ENCODE assay signal across 10 cellular contexts in genomic region chr19:3162418-3163229, GRCh38. TPM values are rescaled to one million over a fixed set of nuclear protein-coding genes. Genes with fewer than 3 reads are reported as not detected.
DNase-seq lines count a peak whose midpoint lies in the region; ATAC-seq and TF ChIP-seq lines count a peak whose summit lies in the region.
"Had no signal": no experiment of that assay in that cellular context is flagged by ENCODE, and none has a peak within 500 bp of the region (broad histone marks: within the 10 kb centered on the region; RNA-seq: fewer than 3 reads in every experiment).

No MANE protein-coding gene starts in this region.

- 65 to 72% methylated on average over 22 to 26 of the region's 38 CpGs for WGBS in thyroid gland, 2 donors

- H3K27me3 ChIP-seq in BE2C (no peaks in the 10 kb centered on the region), DND-41 (ENCODE audit: insufficient read depth, low read length, poor library complexity) (no peaks in the 10 kb centered on the region), thyroid gland (no peaks in the 10 kb centered on the region)

- no peak for TF ChIP-seq POLR2A in thyroid gland (IDR thresholded peaks at IDR 0.05)

- H3K36me3 ChIP-seq in BE2C (no peaks in the 10 kb centered on the region), DND-41 (ENCODE audit: insufficient read depth, low read length) (peaks cover 83% of the 10 kb centered on the region), thyroid gland (no peaks in the 10 kb centered on the region)
- H3K36me3 ChIP-seq: HAP-1 had no signal

- peaks cover 51% of the 10 kb centered on the region for H3K79me2 ChIP-seq in DND-41 (ENCODE audit: insufficient read depth, low read length)

- H3K4me1 ChIP-seq in BE2C (no peaks in the 10 kb centered on the region), DND-41 (ENCODE audit: insufficient read depth, low read length) (no peaks in the 10 kb centered on the region; the same call in 1 of the 2 replicates), thyroid gland (peaks cover 0 to 12% of the 10 kb centered on the region in 2 donors)

- no peak overlapping the region for H2AFZ ChIP-seq in DND-41 (ENCODE audit: low read depth, low read length)

- peak overlapping the region; percentile 15; the same call in 1 of the 2 replicates for H3K27ac ChIP-seq in DND-41 (ENCODE audit: low read length)
- no peak overlapping the region for H3K27ac ChIP-seq in thyroid gland

- DNase-seq in BE2C = peak; percentile 58
- peak; percentile 58 for DNase-seq in DND-41
- DNase-seq in RPMI7951 (ENCODE audit: low read depth) = peak; percentile 81
- DNase-seq in fibroblast of mammary gland (ENCODE audit: low read depth) = peak; percentile 42
- no peak for DNase-seq in thyroid gland
- no peak for DNase-seq in stimulated activated naive CD4-positive, alpha-beta T cell treated with Interleukin-2 at 50 U/mL for 16 hours (lab: John Stamatoyannopoulos, UW)
- DNase-seq in sciatic nerve (ENCODE audit: low spot score) = no peak

- H3K4me2 ChIP-seq in DND-41 (ENCODE audit: insufficient read depth, low read length) = no peak overlapping the region

- H3K9me3 ChIP-seq in BE2C = no peaks in the 10 kb centered on the region
- H3K9me3 ChIP-seq in DND-41 (ENCODE audit: insufficient read depth, low read length, severe bottlenecking) = no peaks in the 10 kb centered on the region
- H3K9me3 ChIP-seq in thyroid gland = no peaks in the 10 kb centered on the region
- H3K9me3 ChIP-seq: HAP-1 had no signal

- TF ChIP-seq CTCF in BE2C (IDR thresholded peaks at IDR 0.05; ENCODE audit: low read depth, low read length) = no peak
- no peak for TF ChIP-seq CTCF in DND-41 (IDR thresholded peaks at IDR 0.05; ENCODE audit: borderline replicate concordance, extremely low read depth, low read length, poor library complexity, severe bottlenecking)
- no peak for TF ChIP-seq CTCF in fibroblast of mammary gland (conservative IDR thresholded peaks at IDR 0.05; ENCODE audit: control insufficient read depth, insufficient read depth, low read depth, low read length)
- TF ChIP-seq CTCF in thyroid gland (IDR thresholded peaks at IDR 0.05) = no peak

- intact Hi-C loops in thyroid gland (cut with DNase I) (loop anchor here (5.0 to 10.0 kb wide), 4 partner anchors 35 to 275 kb away; no protein-coding TSS in a partner anchor), sciatic nerve (cut with DNase I) (loop anchor here (5.0 kb wide), 1 partner anchor 205 kb away; no protein-coding TSS in a partner anchor)

- H4K20me1 ChIP-seq in DND-41 (ENCODE audit: insufficient read depth, low read length) = peaks cover 16% of the 10 kb centered on the region; the same call in 1 of the 2 replicates

- ATAC-seq in DND-41 (ENCODE audit: insufficient read depth, low read depth) (peak; percentile 47; the same call in 2 of the 3 replicates), sciatic nerve (no peak), HG03097 (IDR thresholded peaks at IDR 0.05; ENCODE audit: low FRiP score, unreplicated experiment) (no peak)

- H3K9ac ChIP-seq in DND-41 (ENCODE audit: low read depth, low read length) = no peak overlapping the region

- H3K4me3 ChIP-seq in BE2C (ENCODE audit: low read depth, low read length) = no peak overlapping the region
- no peak overlapping the region for H3K4me3 ChIP-seq in DND-41 (ENCODE audit: low read depth in 1 of 2, low read length in 2 of 2)
- no peak overlapping the region for H3K4me3 ChIP-seq in fibroblast of mammary gland (ENCODE audit: control insufficient read depth, low read depth, low read length)
- H3K4me3 ChIP-seq in thyroid gland (replicated peaks in 1 of 3) = no peak overlapping the region
- H3K4me3 ChIP-seq: HAP-1 had no signal

RNA-seq across cellular contexts. Expression of gene S1PR4, which starts 15.9 kb away (rescaled TPM):
- not detected for polyA plus RNA-seq in BE2C (2012; ENCODE audit: insufficient read depth, insufficient read length, low read depth)
- total RNA-seq in RPMI7951 (2014; rRNA removed; shearing (Covaris generic)) = not detected in 2 replicates
- total RNA-seq in thyroid gland (1 to 10 TPM; 2.1 to 5.4 (median 3.4) TPM), sciatic nerve (3.1 TPM)
- total RNA-seq: astrocyte had no signal

RNA-seq across cellular contexts. Expression of gene NCLN, which starts 23.1 kb away (rescaled TPM):
- polyA plus RNA-seq in BE2C (2012; ENCODE audit: insufficient read depth, insufficient read length, low read depth) = 139 TPM
- 29.2 and 39.5 TPM in 2 replicates for total RNA-seq in RPMI7951 (2014; rRNA removed; shearing (Covaris generic))
- total RNA-seq in thyroid gland = 10 to 100 TPM; 30.8 to 48.5 (median 37.2) TPM
- total RNA-seq in sciatic nerve = 25.4 TPM

RNA-seq across cellular contexts. Expression of gene GNA15, which starts 26.8 kb away (rescaled TPM):
- 1.9 TPM for polyA plus RNA-seq in BE2C (2012; ENCODE audit: insufficient read depth, insufficient read length, low read depth)
- total RNA-seq in RPMI7951 (2014; rRNA removed; shearing (Covaris generic)) = 36.5 and 42.2 TPM in 2 replicates
- total RNA-seq in thyroid gland (1 to 10 TPM in 3 of 4 donors, under 1 TPM in 1; 0.88 to 4.6 (median 2.1) TPM), sciatic nerve (9.5 TPM)
- total RNA-seq: astrocyte had no signal

Comparison
In these comparisons a context has a peak if more than half of its experiments do, and no peak if none do; other contexts are left out.
1. DNase-seq: peak in BE2C (single experiment), DND-41 (single experiment), RPMI7951 (single experiment) and fibroblast of mammary gland (single experiment); none in thyroid gland (0 of 2), stimulated activated naive CD4-positive, alpha-beta T cell treated with Interleukin-2 at 50 U/mL for 16 hours (single experiment) and sciatic nerve (single experiment).